ENCODE assay signal across 1 cellular context in genomic region chr7:108525985-108526767, GRCh38.
TF ChIP-seq lines count a peak whose summit lies in the region.

A gene with protein sequence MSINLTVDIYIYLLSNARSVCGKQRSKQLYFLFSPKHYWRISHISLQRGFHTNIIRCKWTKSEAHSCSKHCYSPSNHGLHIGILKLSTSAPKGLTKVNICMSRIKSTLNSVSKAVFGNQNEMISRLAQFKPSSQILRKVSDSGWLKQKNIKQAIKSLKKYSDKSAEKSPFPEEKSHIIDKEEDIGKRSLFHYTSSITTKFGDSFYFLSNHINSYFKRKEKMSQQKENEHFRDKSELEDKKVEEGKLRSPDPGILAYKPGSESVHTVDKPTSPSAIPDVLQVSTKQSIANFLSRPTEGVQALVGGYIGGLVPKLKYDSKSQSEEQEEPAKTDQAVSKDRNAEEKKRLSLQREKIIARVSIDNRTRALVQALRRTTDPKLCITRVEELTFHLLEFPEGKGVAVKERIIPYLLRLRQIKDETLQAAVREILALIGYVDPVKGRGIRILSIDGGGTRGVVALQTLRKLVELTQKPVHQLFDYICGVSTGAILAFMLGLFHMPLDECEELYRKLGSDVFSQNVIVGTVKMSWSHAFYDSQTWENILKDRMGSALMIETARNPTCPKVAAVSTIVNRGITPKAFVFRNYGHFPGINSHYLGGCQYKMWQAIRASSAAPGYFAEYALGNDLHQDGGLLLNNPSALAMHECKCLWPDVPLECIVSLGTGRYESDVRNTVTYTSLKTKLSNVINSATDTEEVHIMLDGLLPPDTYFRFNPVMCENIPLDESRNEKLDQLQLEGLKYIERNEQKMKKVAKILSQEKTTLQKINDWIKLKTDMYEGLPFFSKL (minus strand): TSS chr7:108526135. CDS start chr7:108515491, 10,644 bp downstream.

TF ChIP-seq in GM12878, 131 proteins besides CTCF, POLR2A, EP300 and RAD21 (continued from another document and continues in another):
- TF ChIP-seq, protein P1, sequence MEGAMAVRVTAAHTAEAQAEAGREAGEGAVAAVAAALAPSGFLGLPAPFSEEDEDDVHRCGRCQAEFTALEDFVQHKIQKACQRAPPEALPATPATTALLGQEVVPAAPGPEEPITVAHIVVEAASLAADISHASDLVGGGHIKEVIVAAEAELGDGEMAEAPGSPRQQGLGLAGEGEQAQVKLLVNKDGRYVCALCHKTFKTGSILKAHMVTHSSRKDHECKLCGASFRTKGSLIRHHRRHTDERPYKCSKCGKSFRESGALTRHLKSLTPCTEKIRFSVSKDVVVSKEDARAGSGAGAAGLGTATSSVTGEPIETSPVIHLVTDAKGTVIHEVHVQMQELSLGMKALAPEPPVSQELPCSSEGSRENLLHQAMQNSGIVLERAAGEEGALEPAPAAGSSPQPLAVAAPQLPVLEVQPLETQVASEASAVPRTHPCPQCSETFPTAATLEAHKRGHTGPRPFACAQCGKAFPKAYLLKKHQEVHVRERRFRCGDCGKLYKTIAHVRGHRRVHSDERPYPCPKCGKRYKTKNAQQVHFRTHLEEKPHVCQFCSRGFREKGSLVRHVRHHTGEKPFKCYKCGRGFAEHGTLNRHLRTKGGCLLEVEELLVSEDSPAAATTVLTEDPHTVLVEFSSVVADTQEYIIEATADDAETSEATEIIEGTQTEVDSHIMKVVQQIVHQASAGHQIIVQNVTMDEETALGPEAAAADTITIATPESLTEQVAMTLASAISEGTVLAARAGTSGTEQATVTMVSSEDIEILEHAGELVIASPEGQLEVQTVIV (IDR thresholded peaks at IDR 0.05; ENCODE audit: borderline replicate concordance, partially characterized antibody): peak; percentile 14
- peak; percentile 87 for TF ChIP-seq E2F8 (IDR thresholded peaks at IDR 0.05; ENCODE audit: low read depth, partially characterized antibody)
- TF ChIP-seq RUNX3 (IDR thresholded peaks at IDR 0.05; ENCODE audit: low read length): no peak
- 0 out of 4 replicates have a peak, but pooled peaks of 1 of the 2 experiments have one; percentile 5 for TF ChIP-seq SRF (IDR thresholded peaks at IDR 0.05; ENCODE audit: low read depth in 2 of 2, low read length in 2 of 2)
- no peak for TF ChIP-seq ZBED1 (IDR thresholded peaks at IDR 0.05; ENCODE audit: borderline replicate concordance)
- TF ChIP-seq CHD2 (IDR thresholded peaks at IDR 0.05; ENCODE audit: borderline replicate concordance, low read depth, low read length): peak; percentile 85
- TF ChIP-seq RFX5 (IDR thresholded peaks at IDR 0.05; ENCODE audit: low read depth, low read length): peak; percentile 65; the same call in 1 of the 2 replicates
- no peak for TF ChIP-seq BRCA1 (IDR thresholded peaks at IDR 0.05; ENCODE audit: low read depth, low read length)
- TF ChIP-seq BMI1 (IDR thresholded peaks at IDR 0.05; ENCODE audit: borderline replicate concordance): no peak
- TF ChIP-seq NR2C1 (IDR thresholded peaks at IDR 0.05): no peak
- TF ChIP-seq SMAD1 (IDR thresholded peaks at IDR 0.05; ENCODE audit: low read depth, partially characterized antibody): peak; percentile 36
- TF ChIP-seq, protein P2, sequence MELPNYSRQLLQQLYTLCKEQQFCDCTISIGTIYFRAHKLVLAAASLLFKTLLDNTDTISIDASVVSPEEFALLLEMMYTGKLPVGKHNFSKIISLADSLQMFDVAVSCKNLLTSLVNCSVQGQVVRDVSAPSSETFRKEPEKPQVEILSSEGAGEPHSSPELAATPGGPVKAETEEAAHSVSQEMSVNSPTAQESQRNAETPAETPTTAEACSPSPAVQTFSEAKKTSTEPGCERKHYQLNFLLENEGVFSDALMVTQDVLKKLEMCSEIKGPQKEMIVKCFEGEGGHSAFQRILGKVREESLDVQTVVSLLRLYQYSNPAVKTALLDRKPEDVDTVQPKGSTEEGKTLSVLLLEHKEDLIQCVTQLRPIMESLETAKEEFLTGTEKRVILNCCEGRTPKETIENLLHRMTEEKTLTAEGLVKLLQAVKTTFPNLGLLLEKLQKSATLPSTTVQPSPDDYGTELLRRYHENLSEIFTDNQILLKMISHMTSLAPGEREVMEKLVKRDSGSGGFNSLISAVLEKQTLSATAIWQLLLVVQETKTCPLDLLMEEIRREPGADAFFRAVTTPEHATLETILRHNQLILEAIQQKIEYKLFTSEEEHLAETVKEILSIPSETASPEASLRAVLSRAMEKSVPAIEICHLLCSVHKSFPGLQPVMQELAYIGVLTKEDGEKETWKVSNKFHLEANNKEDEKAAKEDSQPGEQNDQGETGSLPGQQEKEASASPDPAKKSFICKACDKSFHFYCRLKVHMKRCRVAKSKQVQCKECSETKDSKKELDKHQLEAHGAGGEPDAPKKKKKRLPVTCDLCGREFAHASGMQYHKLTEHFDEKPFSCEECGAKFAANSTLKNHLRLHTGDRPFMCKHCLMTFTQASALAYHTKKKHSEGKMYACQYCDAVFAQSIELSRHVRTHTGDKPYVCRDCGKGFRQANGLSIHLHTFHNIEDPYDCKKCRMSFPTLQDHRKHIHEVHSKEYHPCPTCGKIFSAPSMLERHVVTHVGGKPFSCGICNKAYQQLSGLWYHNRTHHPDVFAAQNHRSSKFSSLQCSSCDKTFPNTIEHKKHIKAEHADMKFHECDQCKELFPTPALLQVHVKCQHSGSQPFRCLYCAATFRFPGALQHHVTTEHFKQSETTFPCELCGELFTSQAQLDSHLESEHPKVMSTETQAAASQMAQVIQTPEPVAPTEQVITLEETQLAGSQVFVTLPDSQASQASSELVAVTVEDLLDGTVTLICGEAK (IDR thresholded peaks at IDR 0.05; ENCODE audit: borderline replicate concordance): peak; percentile 86; the same call in 1 of the 2 replicates
- TF ChIP-seq USF2 (IDR thresholded peaks at IDR 0.05; ENCODE audit: borderline replicate concordance, low read depth, low read length): no peak
- no peak for TF ChIP-seq KLF5 (IDR thresholded peaks at IDR 0.05; ENCODE audit: partially characterized antibody)
- TF ChIP-seq SP1 (IDR thresholded peaks at IDR 0.05; ENCODE audit: low read depth, low read length): peak; percentile 84
- peak; percentile 88 for TF ChIP-seq ATF7 (IDR thresholded peaks at IDR 0.05; ENCODE audit: low read depth)
- TF ChIP-seq, protein P3, sequence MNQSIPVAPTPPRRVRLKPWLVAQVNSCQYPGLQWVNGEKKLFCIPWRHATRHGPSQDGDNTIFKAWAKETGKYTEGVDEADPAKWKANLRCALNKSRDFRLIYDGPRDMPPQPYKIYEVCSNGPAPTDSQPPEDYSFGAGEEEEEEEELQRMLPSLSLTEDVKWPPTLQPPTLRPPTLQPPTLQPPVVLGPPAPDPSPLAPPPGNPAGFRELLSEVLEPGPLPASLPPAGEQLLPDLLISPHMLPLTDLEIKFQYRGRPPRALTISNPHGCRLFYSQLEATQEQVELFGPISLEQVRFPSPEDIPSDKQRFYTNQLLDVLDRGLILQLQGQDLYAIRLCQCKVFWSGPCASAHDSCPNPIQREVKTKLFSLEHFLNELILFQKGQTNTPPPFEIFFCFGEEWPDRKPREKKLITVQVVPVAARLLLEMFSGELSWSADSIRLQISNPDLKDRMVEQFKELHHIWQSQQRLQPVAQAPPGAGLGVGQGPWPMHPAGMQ (IDR thresholded peaks at IDR 0.05; ENCODE audit: borderline replicate concordance): peak; percentile 48; the same call in 1 of the 2 replicates
- no peak for TF ChIP-seq CEBPB (IDR thresholded peaks at IDR 0.05; ENCODE audit: borderline replicate concordance in 1 of 2, low read depth in 2 of 2, low read length in 2 of 2)
- TF ChIP-seq, protein P4, sequence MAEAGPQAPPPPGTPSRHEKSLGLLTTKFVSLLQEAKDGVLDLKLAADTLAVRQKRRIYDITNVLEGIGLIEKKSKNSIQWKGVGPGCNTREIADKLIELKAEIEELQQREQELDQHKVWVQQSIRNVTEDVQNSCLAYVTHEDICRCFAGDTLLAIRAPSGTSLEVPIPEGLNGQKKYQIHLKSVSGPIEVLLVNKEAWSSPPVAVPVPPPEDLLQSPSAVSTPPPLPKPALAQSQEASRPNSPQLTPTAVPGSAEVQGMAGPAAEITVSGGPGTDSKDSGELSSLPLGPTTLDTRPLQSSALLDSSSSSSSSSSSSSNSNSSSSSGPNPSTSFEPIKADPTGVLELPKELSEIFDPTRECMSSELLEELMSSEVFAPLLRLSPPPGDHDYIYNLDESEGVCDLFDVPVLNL (IDR thresholded peaks at IDR 0.05; ENCODE audit: low read depth, low read length): peak; percentile 86
- peak; percentile 61; the same call in 1 of the 2 replicates for TF ChIP-seq MXI1 (IDR thresholded peaks at IDR 0.05; ENCODE audit: low read depth, low read length)
- no peak for TF ChIP-seq LARP7 (IDR thresholded peaks at IDR 0.05)
- TF ChIP-seq, protein P5, sequence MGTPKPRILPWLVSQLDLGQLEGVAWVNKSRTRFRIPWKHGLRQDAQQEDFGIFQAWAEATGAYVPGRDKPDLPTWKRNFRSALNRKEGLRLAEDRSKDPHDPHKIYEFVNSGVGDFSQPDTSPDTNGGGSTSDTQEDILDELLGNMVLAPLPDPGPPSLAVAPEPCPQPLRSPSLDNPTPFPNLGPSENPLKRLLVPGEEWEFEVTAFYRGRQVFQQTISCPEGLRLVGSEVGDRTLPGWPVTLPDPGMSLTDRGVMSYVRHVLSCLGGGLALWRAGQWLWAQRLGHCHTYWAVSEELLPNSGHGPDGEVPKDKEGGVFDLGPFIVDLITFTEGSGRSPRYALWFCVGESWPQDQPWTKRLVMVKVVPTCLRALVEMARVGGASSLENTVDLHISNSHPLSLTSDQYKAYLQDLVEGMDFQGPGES (IDR thresholded peaks at IDR 0.05): peak; percentile 60; the same call in 1 of the 2 replicates
- peak; percentile 81; the same call in 1 of the 2 replicates for TF ChIP-seq ZNF207 (IDR thresholded peaks at IDR 0.05; ENCODE audit: borderline replicate concordance)
- no peak for TF ChIP-seq MYC (IDR thresholded peaks at IDR 0.05; ENCODE audit: insufficient read depth, insufficient read length, insufficient replicate concordance, low read length, severe bottlenecking)
- no peak for TF ChIP-seq ZNF274 (IDR thresholded peaks at IDR 0.05; ENCODE audit: insufficient read depth, insufficient read length)
- no peak for TF ChIP-seq IKZF2 (IDR thresholded peaks at IDR 0.05)
- TF ChIP-seq CBFB (IDR thresholded peaks at IDR 0.05; ENCODE audit: low read depth): no peak
- peak; percentile 96 for TF ChIP-seq CREB1 (IDR thresholded peaks at IDR 0.05; ENCODE audit: low read depth)
- TF ChIP-seq USF1 (IDR thresholded peaks at IDR 0.05; ENCODE audit: borderline replicate concordance, extremely low read length, insufficient read depth, low read depth, low read length): no peak
- TF ChIP-seq JUNB (IDR thresholded peaks at IDR 0.05): no peak
- no peak for TF ChIP-seq HDAC2 (IDR thresholded peaks at IDR 0.05)
- no peak for TF ChIP-seq IRF4 (IDR thresholded peaks at IDR 0.05; ENCODE audit: low read depth, low read length)
- TF ChIP-seq, protein P6, sequence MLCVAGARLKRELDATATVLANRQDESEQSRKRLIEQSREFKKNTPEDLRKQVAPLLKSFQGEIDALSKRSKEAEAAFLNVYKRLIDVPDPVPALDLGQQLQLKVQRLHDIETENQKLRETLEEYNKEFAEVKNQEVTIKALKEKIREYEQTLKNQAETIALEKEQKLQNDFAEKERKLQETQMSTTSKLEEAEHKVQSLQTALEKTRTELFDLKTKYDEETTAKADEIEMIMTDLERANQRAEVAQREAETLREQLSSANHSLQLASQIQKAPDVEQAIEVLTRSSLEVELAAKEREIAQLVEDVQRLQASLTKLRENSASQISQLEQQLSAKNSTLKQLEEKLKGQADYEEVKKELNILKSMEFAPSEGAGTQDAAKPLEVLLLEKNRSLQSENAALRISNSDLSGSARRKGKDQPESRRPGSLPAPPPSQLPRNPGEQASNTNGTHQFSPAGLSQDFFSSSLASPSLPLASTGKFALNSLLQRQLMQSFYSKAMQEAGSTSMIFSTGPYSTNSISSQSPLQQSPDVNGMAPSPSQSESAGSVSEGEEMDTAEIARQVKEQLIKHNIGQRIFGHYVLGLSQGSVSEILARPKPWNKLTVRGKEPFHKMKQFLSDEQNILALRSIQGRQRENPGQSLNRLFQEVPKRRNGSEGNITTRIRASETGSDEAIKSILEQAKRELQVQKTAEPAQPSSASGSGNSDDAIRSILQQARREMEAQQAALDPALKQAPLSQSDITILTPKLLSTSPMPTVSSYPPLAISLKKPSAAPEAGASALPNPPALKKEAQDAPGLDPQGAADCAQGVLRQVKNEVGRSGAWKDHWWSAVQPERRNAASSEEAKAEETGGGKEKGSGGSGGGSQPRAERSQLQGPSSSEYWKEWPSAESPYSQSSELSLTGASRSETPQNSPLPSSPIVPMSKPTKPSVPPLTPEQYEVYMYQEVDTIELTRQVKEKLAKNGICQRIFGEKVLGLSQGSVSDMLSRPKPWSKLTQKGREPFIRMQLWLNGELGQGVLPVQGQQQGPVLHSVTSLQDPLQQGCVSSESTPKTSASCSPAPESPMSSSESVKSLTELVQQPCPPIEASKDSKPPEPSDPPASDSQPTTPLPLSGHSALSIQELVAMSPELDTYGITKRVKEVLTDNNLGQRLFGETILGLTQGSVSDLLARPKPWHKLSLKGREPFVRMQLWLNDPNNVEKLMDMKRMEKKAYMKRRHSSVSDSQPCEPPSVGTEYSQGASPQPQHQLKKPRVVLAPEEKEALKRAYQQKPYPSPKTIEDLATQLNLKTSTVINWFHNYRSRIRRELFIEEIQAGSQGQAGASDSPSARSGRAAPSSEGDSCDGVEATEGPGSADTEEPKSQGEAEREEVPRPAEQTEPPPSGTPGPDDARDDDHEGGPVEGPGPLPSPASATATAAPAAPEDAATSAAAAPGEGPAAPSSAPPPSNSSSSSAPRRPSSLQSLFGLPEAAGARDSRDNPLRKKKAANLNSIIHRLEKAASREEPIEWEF (IDR thresholded peaks at IDR 0.05; ENCODE audit: insufficient replicate concordance, low read depth, low read length): no peak
